ENCODE assay signal across 8 cellular contexts in the genomic region with DNA sequence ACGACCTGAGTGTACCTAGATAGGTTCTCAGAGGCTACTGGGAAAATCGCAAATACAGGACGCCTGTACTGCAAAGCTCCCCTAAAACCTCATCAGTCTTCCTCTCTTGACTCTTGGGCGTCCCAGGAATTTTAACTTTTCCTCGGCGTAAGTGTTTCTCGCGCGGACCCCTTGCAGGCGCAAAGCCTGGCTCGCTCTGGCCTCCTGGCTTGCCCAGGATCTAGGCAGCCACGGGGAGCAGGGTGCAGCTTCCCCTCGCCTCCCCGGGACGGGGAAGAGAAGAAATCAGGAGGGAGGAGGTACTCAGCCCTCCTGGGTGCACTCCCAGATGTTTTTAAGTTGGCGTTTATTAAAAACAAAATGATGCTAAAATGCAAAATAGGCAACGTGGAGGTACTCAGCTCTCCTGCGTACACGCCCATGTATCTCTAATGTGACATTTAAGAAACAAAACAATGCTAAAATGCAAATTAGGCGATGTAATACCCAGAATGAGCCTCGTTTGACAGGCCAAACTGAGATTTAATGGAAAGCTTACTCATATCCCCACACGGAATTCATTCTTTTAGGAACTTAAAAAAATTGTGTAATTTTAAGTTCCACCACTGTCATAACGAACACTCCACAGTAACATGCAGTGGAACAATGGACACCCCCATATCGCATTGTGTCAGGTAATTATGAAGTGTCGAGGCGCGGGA. TPM values are rescaled to one million over a fixed set of nuclear protein-coding genes. Genes with fewer than 3 reads are reported as not detected.
DNase-seq lines count a peak whose midpoint lies in the region; ATAC-seq and TF ChIP-seq lines count a peak whose summit lies in the region.

No MANE protein-coding gene starts in this region.

- H3K4me1 ChIP-seq in suprapubic skin: peaks cover 36% of the 10 kb centered on the region

- H3K27me3 ChIP-seq in kidney epithelial cell (ENCODE audit: control insufficient read depth, insufficient read depth, low read length) (peaks cover 35% of the 10 kb centered on the region), suprapubic skin (peaks cover 57% of the 10 kb centered on the region)

- no peaks in the 10 kb centered on the region for H3K36me3 ChIP-seq in kidney epithelial cell (ENCODE audit: control insufficient read depth, insufficient read depth, low read length)
- no peaks in the 10 kb centered on the region for H3K36me3 ChIP-seq in suprapubic skin

- H3K27ac Mint-ChIP-seq in T-helper 2 cell treated with Interferon-gamma antibody and Interleukin-4, amounts not matched to agents 5 μg/mL and 100 μg/mL, for 36 hours: no peak overlapping the region
- H3K27ac Mint-ChIP-seq in activated naive CD8-positive, alpha-beta T cell treated with anti-CD3 and anti-CD28 coated beads, Interleukin-2, amount 50 U/mL, for 24 hours: peak overlapping the region; percentile 84

- ATAC-seq in activated naive CD8-positive, alpha-beta T cell treated with anti-CD3 and anti-CD28 coated beads, Interleukin-2, amount 50 U/mL, for 24 hours: peak; percentile 10
- ATAC-seq in GM21381 (IDR thresholded peaks at IDR 0.05; ENCODE audit: unreplicated experiment) (no peak), HG02610 (IDR thresholded peaks at IDR 0.05; ENCODE audit: unreplicated experiment) (no peak)

- no peak for DNase-seq in T-helper 2 cell treated with Interferon-gamma antibody and Interleukin-4, amounts not matched to agents 5 μg/mL and 100 μg/mL, for 36 hours (ENCODE audit: low spot score)
- DNase-seq in T-helper 2 cell: no peak
- peak; percentile 2 for DNase-seq in activated naive CD8-positive, alpha-beta T cell treated with anti-CD3 and anti-CD28 coated beads, Interleukin-2, amount 50 U/mL, for 24 hours
- DNase-seq in kidney epithelial cell (ENCODE audit: low read depth): no peak
- DNase-seq in suprapubic skin (ENCODE audit: low spot score in 2 of 2): no peak
- no peak for DNase-seq in RPMI8226

- H3K27ac ChIP-seq in suprapubic skin: no peak overlapping the region

- H3K9me3 Mint-ChIP-seq in T-helper 2 cell treated with Interferon-gamma antibody and Interleukin-4, amounts not matched to agents 5 μg/mL and 100 μg/mL, for 36 hours: no peaks in the 10 kb centered on the region
- no peaks in the 10 kb centered on the region for H3K9me3 Mint-ChIP-seq in activated naive CD8-positive, alpha-beta T cell treated with anti-CD3 and anti-CD28 coated beads, Interleukin-2, amount 50 U/mL, for 24 hours

- H3K36me3 Mint-ChIP-seq in T-helper 2 cell treated with Interferon-gamma antibody and Interleukin-4, amounts not matched to agents 5 μg/mL and 100 μg/mL, for 36 hours (ENCODE audit: low read depth): no peaks in the 10 kb centered on the region
- no peaks in the 10 kb centered on the region for H3K36me3 Mint-ChIP-seq in activated naive CD8-positive, alpha-beta T cell treated with anti-CD3 and anti-CD28 coated beads, Interleukin-2, amount 50 U/mL, for 24 hours (ENCODE audit: low read depth)

- no peaks in the 10 kb centered on the region for H3K9me3 ChIP-seq in suprapubic skin

- TF ChIP-seq POLR2A in suprapubic skin (IDR thresholded peaks at IDR 0.05): no peak

- H3K4me3 ChIP-seq in kidney epithelial cell (ENCODE audit: low read depth, low read length): peak overlapping the region; percentile 59
- peak overlapping the region; percentile 79 for H3K4me3 ChIP-seq in suprapubic skin

- peak overlapping the region; percentile 92 for H3K4me3 Mint-ChIP-seq in T-helper 2 cell treated with Interferon-gamma antibody and Interleukin-4, amounts not matched to agents 5 μg/mL and 100 μg/mL, for 36 hours
- peak overlapping the region; percentile 96 for H3K4me3 Mint-ChIP-seq in activated naive CD8-positive, alpha-beta T cell treated with anti-CD3 and anti-CD28 coated beads, Interleukin-2, amount 50 U/mL, for 24 hours

- peaks cover 54% of the 10 kb centered on the region for H3K27me3 Mint-ChIP-seq in T-helper 2 cell treated with Interferon-gamma antibody and Interleukin-4, amounts not matched to agents 5 μg/mL and 100 μg/mL, for 36 hours (ENCODE audit: low read depth)
- H3K27me3 Mint-ChIP-seq in activated naive CD8-positive, alpha-beta T cell treated with anti-CD3 and anti-CD28 coated beads, Interleukin-2, amount 50 U/mL, for 24 hours: peaks cover 64% of the 10 kb centered on the region

- no peak for TF ChIP-seq CTCF in kidney epithelial cell (IDR thresholded peaks at IDR 0.05; ENCODE audit: insufficient read depth, low read length, poor library complexity, severe bottlenecking)
- TF ChIP-seq CTCF in suprapubic skin (IDR thresholded peaks at IDR 0.05): no peak

- H3K4me1 Mint-ChIP-seq in T-helper 2 cell treated with Interferon-gamma antibody and Interleukin-4, amounts not matched to agents 5 μg/mL and 100 μg/mL, for 36 hours (ENCODE audit: low read depth): peaks cover 7% of the 10 kb centered on the region
- H3K4me1 Mint-ChIP-seq in activated naive CD8-positive, alpha-beta T cell treated with anti-CD3 and anti-CD28 coated beads, Interleukin-2, amount 50 U/mL, for 24 hours: peaks cover 20% of the 10 kb centered on the region

- TF ChIP-seq EP300 in suprapubic skin (IDR thresholded peaks at IDR 0.05): no peak

- 15% methylated on average over 27 of the region's 27 CpGs for WGBS in suprapubic skin

RNA-seq across cellular contexts. Expression of a gene that starts 1.6 kb away (rescaled TPM):
- 1.2 and 1.8 TPM in 2 replicates for total RNA-seq in kidney epithelial cell
- 1 to 10 TPM in 1 of 4 donors, under 1 TPM in 3; 0.26 to 1.5 (median 0.55) TPM for total RNA-seq in suprapubic skin

RNA-seq across cellular contexts. Expression of a gene that starts 29.0 kb away (rescaled TPM):
- total RNA-seq in kidney epithelial cell (13.4 and 18.1 TPM in 2 replicates), suprapubic skin (10 to 100 TPM in 3 of 4 donors, 1 to 10 TPM in 1; 4.3 to 14.7 (median 12.1) TPM)
